In genomic region chr7:65080799-65081651, GRCh38 we compare ENCODE assay signal across 8 cellular contexts.
DNase-seq lines count a peak whose midpoint lies in the region; ATAC-seq, FAIRE-seq and TF ChIP-seq lines count a peak whose summit lies in the region.
"Not testable (repeated sequence)": the region's sequence is repeated elsewhere in the genome, so short reads cannot be mapped to it uniquely, and the experiment has no call there.

No MANE protein-coding gene starts in this region.

- peak overlapping the region; percentile 65 to 72 for H3K4me3 ChIP-seq in ascending aorta
- peak overlapping the region; percentile 80 to 83 for H3K4me3 ChIP-seq in right atrium auricular region
- peak overlapping the region; percentile 85 for H3K4me3 ChIP-seq in psoas muscle

- H3K36me3 ChIP-seq in ascending aorta; right atrium auricular region; psoas muscle (ENCODE audit: insufficient read depth in 1 of 2, low read depth in 1 of 2): not testable (repeated sequence)

- DNase-seq in GM12891 (ENCODE audit: insufficient read length, low spot score) (peak; percentile 66), NCI-H1417 (lab: John Stamatoyannopoulos, UW) (peak; percentile 78 to 95 (median 92)), T-helper 22 cell (ENCODE audit: low read depth) (peak; percentile 82), ascending aorta (ENCODE audit: low spot score in 2 of 2) (peak; percentile 88 to 95), right atrium auricular region (ENCODE audit: low spot score) (peak; percentile 97), psoas muscle (peak; percentile 94 to 98), ureter (ENCODE audit: low spot score) (peak; percentile 98)

- WGBS in psoas muscle, 3 donors, result 1 to 16% (median 4%) methylated on average over 47 to 51 of the region's 53 CpGs

- FAIRE-seq in GM12891 (lab: Jason Lieb, UNC), result peak; percentile 80

- TF ChIP-seq CTCF in ascending aorta (IDR thresholded peaks at IDR 0.05) (peak in 1 of 3 experiments; percentile 9), right atrium auricular region (IDR thresholded peaks at IDR 0.05) (peak in 1 of 2 donors; percentile 1)
- TF ChIP-seq CTCF in psoas muscle (IDR thresholded peaks at IDR 0.05), result not testable (repeated sequence)

- not testable (repeated sequence) for H3K27me3 ChIP-seq in ascending aorta; right atrium auricular region; psoas muscle (ENCODE audit: insufficient read depth in 3 of 3, low read length in 2 of 3)

- not testable (repeated sequence) for H3K4me1 ChIP-seq in ascending aorta, right atrium auricular region, psoas muscle

- ATAC-seq in HG02759 (IDR thresholded peaks at IDR 0.05; ENCODE audit: unreplicated experiment) (peak; percentile 100), psoas muscle (peak; percentile 97 to 98 (median 98))

- intact Hi-C loops in ascending aorta (cut with DNase I), result loop anchor here (5.0 kb wide), 2 partner anchors 44 to 84 kb away; no protein-coding TSS in a partner anchor
- intact Hi-C loops in psoas muscle (cut with DNase I), result not testable (repeated sequence)

- TF ChIP-seq POLR2A in GM12891 (IDR thresholded peaks at IDR 0.05; ENCODE audit: low read depth, low read length), result not testable (repeated sequence)

- peak overlapping the region; percentile 81 to 83 for H3K27ac ChIP-seq in ascending aorta
- H3K27ac ChIP-seq in right atrium auricular region, result peak overlapping the region; percentile 83 to 88
- H3K27ac ChIP-seq in psoas muscle, result peak overlapping the region; percentile 88

- H3K9me3 ChIP-seq in ascending aorta, right atrium auricular region, psoas muscle: not testable (repeated sequence)

TF ChIP-seq in GM12891, 5 proteins besides CTCF, POLR2A, EP300 and RAD21:
- TF ChIP-seq TAF1 (IDR thresholded peaks at IDR 0.05; ENCODE audit: low read depth, low read length), result peak; percentile 30; the same call in 1 of the 2 replicates

Comparison
In these comparisons a context has a peak if more than half of its experiments do, and no peak if none do; other contexts are left out.
1. Peak in every context shown above with its lines: DNase-seq, ATAC-seq, H3K4me3 ChIP-seq and H3K27ac ChIP-seq.